In the genomic region with DNA sequence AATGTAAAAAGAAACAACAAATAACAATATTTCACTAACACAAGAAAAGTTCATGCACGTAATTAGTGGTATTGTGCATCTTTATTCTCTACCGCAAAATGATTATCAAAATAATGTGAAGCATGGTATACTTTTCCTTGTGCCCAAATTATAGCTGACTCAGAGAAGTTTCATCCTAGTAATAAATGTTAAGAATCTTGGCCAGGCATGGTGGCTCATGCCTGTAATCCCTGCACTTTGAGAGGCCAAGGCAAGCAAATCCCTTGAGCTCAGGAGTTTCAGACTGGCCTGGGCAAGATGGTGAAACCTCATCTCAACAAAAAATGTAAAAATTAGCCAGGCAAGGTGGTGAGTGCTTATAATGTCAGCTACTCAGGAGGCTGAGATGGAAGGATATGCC, we compare ENCODE assay signal across 13 cellular contexts.
DNase-seq lines count a peak whose midpoint lies in the region; ATAC-seq and TF ChIP-seq lines count a peak whose summit lies in the region.
"Had no signal": no experiment of that assay in that cellular context is flagged by ENCODE, and none has a peak within 500 bp of the region (broad histone marks: within the 10 kb centered on the region; RNA-seq: fewer than 3 reads in every experiment).

No MANE protein-coding gene starts in this region.

- no peaks in the 10 kb centered on the region for H3K9me3 Mint-ChIP-seq in progenitor cell of endocrine pancreas (ENCODE audit: low read depth)

- in situ Hi-C loops in Panc1 (cut with HindIII; ENCODE audit: low pct_unique_long_range_greater_than_20kb, low sequenced_read_pairs): no loop called here

- H3K4me1 Mint-ChIP-seq in progenitor cell of endocrine pancreas (ENCODE audit: low read depth): no peaks in the 10 kb centered on the region

- intact Hi-C loops in Panc1 (cut with micrococcal nuclease; ENCODE audit: unreplicated experiment): no loop called here

- H3K4me3 Mint-ChIP-seq in progenitor cell of endocrine pancreas (ENCODE audit: low read depth): no peak overlapping the region

- DNase-seq in AG10803 (ENCODE audit: low read depth) (peak; percentile 25), Panc1 (ENCODE audit: low read depth, low spot score) (no peak), progenitor cell of endocrine pancreas (ENCODE audit: low spot score, unreplicated experiment) (no peak), dermis blood vessel endothelial cell (no peak), caudate nucleus (lab: John Stamatoyannopoulos, UW) (no peak)
- DNase-seq: DMS 273 treated with DMSO at 0.1 percent for 48 hours, Kasumi-1, NCI-H1417 treated with DMSO at 0.1 percent for 48 hours, NCI-H2029 treated with DMSO at 0.1 percent for 48 hours, NCI-H510A, SHP77 treated with DMSO at 0.1 percent for 48 hours had no signal

- H3K36me3 ChIP-seq in Panc1 (ENCODE audit: control insufficient read depth, insufficient read depth, low read length): peaks cover 2% of the 10 kb centered on the region; the same call in 1 of the 2 replicates

- H3K4me1 ChIP-seq in Panc1 (ENCODE audit: control insufficient read depth, insufficient read depth, low read length): no peaks in the 10 kb centered on the region

- POLR2A ChIA-PET in Panc1 (lab: Charles Lee): no interaction called here

- no peak overlapping the region for H3K4me3 ChIP-seq in AG10803 (ENCODE audit: low read length)
- no peak overlapping the region for H3K4me3 ChIP-seq in Panc1 (ENCODE audit: low read depth in 2 of 2, low read length in 2 of 2)

- H3K27ac Mint-ChIP-seq in progenitor cell of endocrine pancreas: peak overlapping the region; percentile 67

- ATAC-seq in Panc1: 0 out of 2 replicates have a peak, but pooled peaks have one; percentile 26
- ATAC-seq in esophagus mucosa: peak; percentile 55
- no peak for ATAC-seq in HG03139 (IDR thresholded peaks at IDR 0.05; ENCODE audit: unreplicated experiment)

- TF ChIP-seq CTCF in AG10803 (conservative IDR thresholded peaks at IDR 0.05; ENCODE audit: low read length): no peak
- TF ChIP-seq CTCF in Panc1 (IDR thresholded peaks at IDR 0.05): no peak
- no peak for TF ChIP-seq CTCF in progenitor cell of endocrine pancreas (IDR thresholded peaks at IDR 0.05; ENCODE audit: unreplicated experiment)

- peaks cover 14% of the 10 kb centered on the region for H3K36me3 Mint-ChIP-seq in progenitor cell of endocrine pancreas (ENCODE audit: insufficient read depth)

- H3K27me3 ChIP-seq in Panc1 (ENCODE audit: control insufficient read depth, insufficient read depth, low read length): no peaks in the 10 kb centered on the region

- H3K27ac ChIP-seq in Panc1 (ENCODE audit: low read length) (no peak overlapping the region), caudate nucleus (ENCODE audit: low read depth, low read length) (no peak overlapping the region)

- H3K9me3 ChIP-seq in Panc1 (ENCODE audit: control insufficient read depth, insufficient read depth, low read depth, low read length): no peaks in the 10 kb centered on the region

- no peaks in the 10 kb centered on the region for H3K27me3 Mint-ChIP-seq in progenitor cell of endocrine pancreas

- no TSS peak for BruUV-seq in Panc1 (replicated peaks; lab: Mats Ljungman, UMichigan)

- CTCF ChIA-PET in Panc1 (lab: Charles Lee): no interaction called here
